ENCODE assay signal across 30 cellular contexts in genomic region chr5:96004754-96005153, GRCh38.
"Had no signal": no experiment of that assay in that cellular context is flagged by ENCODE, and none has a peak within 500 bp of the region (broad histone marks: within the 10 kb centered on the region; RNA-seq: fewer than 3 reads in every experiment).

No MANE protein-coding gene starts in this region.

- H3K9me3 Mint-ChIP-seq: activated CD8-positive, alpha-beta T cell treated with anti-CD3 and anti-CD28 coated beads for 36 hours; activated T-helper 17 cell treated with anti-CD3 and anti-CD28 coated beads, Interleukin-2, amount 50 U/mL, for 72 hours; central memory CD8-positive, alpha-beta T cell; immature natural killer cell; memory B cell; neural progenitor cell had no signal

- H3K4me3 Mint-ChIP-seq: activated B cell treated with CpG ODN at 0.5 μM for 24 hours; activated CD8-positive, alpha-beta T cell treated with anti-CD3 and anti-CD28 coated beads for 36 hours; activated T-cell treated with anti-CD3 and anti-CD28 coated beads, Interleukin-2, amount 50 U/mL, for 4 hours; activated T-helper 17 cell treated with anti-CD3 and anti-CD28 coated beads, Interleukin-2, amount 50 U/mL, for 72 hours; central memory CD8-positive, alpha-beta T cell; immature natural killer cell; memory B cell; naive thymus-derived CD4-positive, alpha-beta T cell; neural progenitor cell; stimulated activated naive B cell treated with anti-CD40 and anti-IgM and Interleukin-4, amounts not matched to agents 10 μg/mL and 1 μg/mL and 100 μg/mL, for 72 hours; T-helper 2 cell treated with Interferon-gamma antibody and Interleukin-4, amounts not matched to agents 5 μg/mL and 100 μg/mL, for 36 hours had no signal

- H3K27me3 Mint-ChIP-seq: activated T-helper 17 cell treated with anti-CD3 and anti-CD28 coated beads, Interleukin-2, amount 50 U/mL, for 72 hours; memory B cell; stimulated activated naive B cell treated with anti-CD40 and anti-IgM and Interleukin-4, amounts not matched to agents 10 μg/mL and 1 μg/mL and 100 μg/mL, for 72 hours had no signal

- H2AFZ ChIP-seq: neural progenitor cell, parathyroid adenoma had no signal

- H3K27ac Mint-ChIP-seq: activated B cell treated with CpG ODN at 0.5 μM for 24 hours; activated CD8-positive, alpha-beta T cell treated with anti-CD3 and anti-CD28 coated beads for 36 hours; activated T-helper 17 cell treated with anti-CD3 and anti-CD28 coated beads, Interleukin-2, amount 50 U/mL, for 72 hours; immature natural killer cell; memory B cell; naive thymus-derived CD4-positive, alpha-beta T cell; neural progenitor cell; stimulated activated naive B cell treated with anti-CD40 and anti-IgM and Interleukin-4, amounts not matched to agents 10 μg/mL and 1 μg/mL and 100 μg/mL, for 72 hours; T-helper 2 cell treated with Interferon-gamma antibody and Interleukin-4, amounts not matched to agents 5 μg/mL and 100 μg/mL, for 36 hours had no signal

- H3K27ac ChIP-seq: esophagus muscularis mucosa, foreskin keratinocyte, heart left ventricle, neural progenitor cell, parathyroid adenoma, psoas muscle, suprapubic skin, tibial artery, upper lobe of right lung had no signal

- H3K4me1 ChIP-seq: esophagus muscularis mucosa, heart left ventricle, neural progenitor cell, parathyroid adenoma, psoas muscle, suprapubic skin, upper lobe of right lung had no signal

- ATAC-seq: activated CD8-positive, alpha-beta T cell treated with anti-CD3 and anti-CD28 coated beads for 36 hours; activated T-cell treated with anti-CD3 and anti-CD28 coated beads, Interleukin-2, amount 50 U/mL, for 4 hours; activated T-helper 17 cell treated with anti-CD3 and anti-CD28 coated beads, Interleukin-2, amount 50 U/mL, for 72 hours; foreskin keratinocyte; heart left ventricle; naive thymus-derived CD4-positive, alpha-beta T cell; psoas muscle; stimulated activated naive B cell treated with anti-CD40 and anti-IgM and Interleukin-4, amounts not matched to agents 10 μg/mL and 1 μg/mL and 100 μg/mL, for 72 hours; upper lobe of right lung had no signal

- H3K4me3 ChIP-seq: esophagus muscularis mucosa, heart left ventricle, neural progenitor cell, psoas muscle, suprapubic skin, tibial artery, upper lobe of right lung had no signal

- H3K9me3 ChIP-seq: esophagus muscularis mucosa, suprapubic skin, tibial artery, upper lobe of right lung had no signal

- H3K27me3 ChIP-seq: esophagus muscularis mucosa, foreskin keratinocyte, heart left ventricle, neural progenitor cell, suprapubic skin, tibial artery, upper lobe of right lung had no signal

- H3K9ac ChIP-seq: neural progenitor cell, parathyroid adenoma had no signal

- H3K36me3 Mint-ChIP-seq: immature natural killer cell; memory B cell; neural progenitor cell; stimulated activated naive B cell treated with anti-CD40 and anti-IgM and Interleukin-4, amounts not matched to agents 10 μg/mL and 1 μg/mL and 100 μg/mL, for 72 hours had no signal

- H3K79me2 ChIP-seq: parathyroid adenoma had no signal

- DNase-seq: activated B cell treated with CpG ODN at 0.5 μM for 24 hours; activated CD4-positive, alpha-beta T cell treated with anti-CD3 and anti-CD28 coated beads, Interleukin-2, amount 50 U/mL, for 1 hour; activated CD8-positive, alpha-beta T cell treated with anti-CD3 and anti-CD28 coated beads for 36 hours; activated gamma-delta T cell treated with Interleukin-2 at 50 U/mL for 16 hours; activated naive CD4-positive, alpha-beta T cell treated with anti-CD3 and anti-CD28 coated beads, Interleukin-2, amount 50 U/mL, for 16 hours; activated T-cell treated with anti-CD3 and anti-CD28 coated beads, Interleukin-2, amount 50 U/mL, for 4 hours; dermis blood vessel endothelial cell; effector CD4-positive, alpha-beta T cell; foreskin keratinocyte; heart left ventricle; hypothalamus; immature natural killer cell; kidney; midbrain; naive thymus-derived CD4-positive, alpha-beta T cell; occipital lobe; psoas muscle; stimulated activated CD4-positive, alpha-beta T cell treated with anti-CD3 and anti-CD28 coated beads, Interleukin-15, amount 100 ng/mL, for 24 hours; stimulated activated CD4-positive, alpha-beta T cell treated with anti-CD3 and anti-CD28 coated beads, Interleukin-2, amount 100 ng/mL, for 24 hours; stimulated activated naive B cell treated with anti-CD40 and anti-IgM and Interleukin-4, amounts not matched to agents 10 μg/mL and 1 μg/mL and 100 μg/mL, for 72 hours; tibial artery; upper lobe of right lung had no signal

- H3K4me1 Mint-ChIP-seq: activated B cell treated with CpG ODN at 0.5 μM for 24 hours; activated T-helper 17 cell treated with anti-CD3 and anti-CD28 coated beads, Interleukin-2, amount 50 U/mL, for 72 hours; central memory CD8-positive, alpha-beta T cell; memory B cell; naive thymus-derived CD4-positive, alpha-beta T cell; neural progenitor cell; stimulated activated naive B cell treated with anti-CD40 and anti-IgM and Interleukin-4, amounts not matched to agents 10 μg/mL and 1 μg/mL and 100 μg/mL, for 72 hours had no signal

- H3K36me3 ChIP-seq: esophagus muscularis mucosa, heart left ventricle, neural progenitor cell, suprapubic skin, tibial artery, upper lobe of right lung had no signal

- H3K4me2 ChIP-seq: neural progenitor cell had no signal
